7 cellular contexts compared by ENCODE assay signal in the genomic region with DNA sequence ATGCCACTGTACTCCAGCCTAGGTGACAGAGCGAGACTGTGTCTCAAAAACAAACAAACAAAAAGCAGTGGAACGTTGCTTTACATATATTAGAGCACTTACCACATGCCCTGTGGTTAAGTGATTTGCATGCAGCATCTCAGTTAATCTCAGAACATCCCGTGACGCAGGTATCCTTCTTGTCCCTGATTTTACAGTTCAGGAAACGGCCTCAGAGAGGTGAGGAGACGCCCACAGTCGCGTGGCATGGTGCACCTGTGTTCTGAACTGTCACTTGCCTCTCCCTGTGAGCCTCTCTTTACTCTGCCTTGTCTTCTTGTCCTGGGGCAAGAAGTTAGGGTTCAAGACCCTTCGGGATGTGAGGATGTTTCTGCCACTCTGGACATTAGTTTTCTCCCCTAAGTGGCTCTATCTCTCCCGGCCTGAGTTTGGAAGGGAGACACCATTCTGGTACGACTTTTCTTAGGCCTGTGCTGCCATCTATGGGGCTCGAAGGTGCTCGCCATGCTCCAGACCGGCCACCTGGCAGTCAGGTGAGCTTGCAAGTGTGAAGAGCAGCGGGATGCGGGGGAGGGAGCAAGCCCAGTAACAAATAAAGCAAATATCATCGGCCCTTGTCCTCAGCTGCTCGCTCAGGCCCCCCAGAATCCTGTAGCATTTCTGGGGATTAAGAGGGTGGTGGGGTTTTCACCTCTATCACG. TPM values are rescaled to one million over a fixed set of nuclear protein-coding genes. Genes with fewer than 3 reads are reported as not detected.
DNase-seq lines count a peak whose midpoint lies in the region; ATAC-seq and TF ChIP-seq lines count a peak whose summit lies in the region.

No MANE protein-coding gene starts in this region.

- peaks cover 5% of the 10 kb centered on the region for H3K4me1 ChIP-seq in endocrine pancreas (ENCODE audit: control insufficient read depth, insufficient read depth, low read length)

- CTCF ChIA-PET in activated CD8-positive, alpha-beta T cell treated with anti-CD3 and anti-CD28 coated beads, Interleukin-2, amount 10 ng/mL, durations not matched to agents 7 days and 5 days (lab: Charles Lee), result interaction anchor here (0.5 to 4.9 kb wide), 51 partner anchors 9 to 862 kb away, joined by 3 to 68 read pairs (median 4); a partner anchor contains a TSS

- ATAC-seq in HG03432 (IDR thresholded peaks at IDR 0.05; ENCODE audit: unreplicated experiment) (peak; percentile 55), memory B cell (ENCODE audit: low read depth) (peak; percentile 74)
- ATAC-seq in activated CD8-positive, alpha-beta T cell treated with anti-CD3 and anti-CD28 coated beads, Interleukin-2, amount 10 ng/mL, durations not matched to agents 7 days and 5 days, result peak; percentile 76

- no peak overlapping the region for H3K27ac Mint-ChIP-seq in activated CD8-positive, alpha-beta T cell treated with anti-CD3 and anti-CD28 coated beads, Interleukin-2, amount 10 ng/mL, durations not matched to agents 7 days and 5 days
- peak overlapping the region; percentile 77 for H3K27ac Mint-ChIP-seq in memory B cell

- no peaks in the 10 kb centered on the region for H3K27me3 Mint-ChIP-seq in activated CD8-positive, alpha-beta T cell treated with anti-CD3 and anti-CD28 coated beads, Interleukin-2, amount 10 ng/mL, durations not matched to agents 7 days and 5 days (ENCODE audit: low read depth)
- peaks cover 3% of the 10 kb centered on the region for H3K27me3 Mint-ChIP-seq in memory B cell

- H3K9ac ChIP-seq in endocrine pancreas (ENCODE audit: control insufficient read depth, insufficient read depth, low read length), result peak overlapping the region; percentile 80

- peak; percentile 71 for TF ChIP-seq CTCF in GM12873 (IDR thresholded peaks at IDR 0.05; ENCODE audit: insufficient read depth, low read depth, low read length, missing control alignments)

- no peaks in the 10 kb centered on the region for H3K36me3 ChIP-seq in endocrine pancreas (ENCODE audit: control insufficient read depth, insufficient read depth, low read length)

- POLR2A ChIA-PET in activated CD8-positive, alpha-beta T cell treated with anti-CD3 and anti-CD28 coated beads, Interleukin-2, amount 10 ng/mL, durations not matched to agents 7 days and 5 days (lab: Charles Lee), result interaction anchor here (1.3 kb wide), 1 partner anchor 308 kb away, joined by 3 read pairs; a partner anchor contains a TSS

- no peaks in the 10 kb centered on the region for H3K9me3 ChIP-seq in endocrine pancreas (ENCODE audit: control insufficient read depth, low read length)

- H3K36me3 Mint-ChIP-seq in activated CD8-positive, alpha-beta T cell treated with anti-CD3 and anti-CD28 coated beads, Interleukin-2, amount 10 ng/mL, durations not matched to agents 7 days and 5 days (ENCODE audit: low read depth), result no peaks in the 10 kb centered on the region
- H3K36me3 Mint-ChIP-seq in memory B cell, result no peaks in the 10 kb centered on the region

- peaks cover 15% of the 10 kb centered on the region for H3K4me1 Mint-ChIP-seq in activated CD8-positive, alpha-beta T cell treated with anti-CD3 and anti-CD28 coated beads, Interleukin-2, amount 10 ng/mL, durations not matched to agents 7 days and 5 days (ENCODE audit: low read depth)
- H3K4me1 Mint-ChIP-seq in memory B cell, result peaks cover 15% of the 10 kb centered on the region

- H3K4me3 ChIP-seq in endocrine pancreas (ENCODE audit: control insufficient read depth, insufficient read depth, low read length), result peak overlapping the region; percentile 3

- H3K9me3 Mint-ChIP-seq in activated CD8-positive, alpha-beta T cell treated with anti-CD3 and anti-CD28 coated beads, Interleukin-2, amount 10 ng/mL, durations not matched to agents 7 days and 5 days (ENCODE audit: insufficient read depth), result no peaks in the 10 kb centered on the region
- no peaks in the 10 kb centered on the region for H3K9me3 Mint-ChIP-seq in memory B cell

- H3K4me3 Mint-ChIP-seq in activated CD8-positive, alpha-beta T cell treated with anti-CD3 and anti-CD28 coated beads, Interleukin-2, amount 10 ng/mL, durations not matched to agents 7 days and 5 days, result peak overlapping the region; percentile 75
- peak overlapping the region; percentile 78 for H3K4me3 Mint-ChIP-seq in memory B cell

- DNase-seq in NCI-H526 treated with DMSO at 0.1 percent for 48 hours (lab: John Stamatoyannopoulos, UW) (peak; percentile 63), memory B cell (ENCODE audit: low spot score in 2 of 2) (peak; percentile 63)
- peak; percentile 70 for DNase-seq in activated CD8-positive, alpha-beta T cell treated with anti-CD3 and anti-CD28 coated beads, Interleukin-2, amount 10 ng/mL, durations not matched to agents 7 days and 5 days
- peak; percentile 69 for DNase-seq in stimulated activated CD8-positive, alpha-beta memory T cell treated with anti-CD3 and anti-CD28 coated beads, Interleukin-4, amount 100 ng/mL, for 48 hours

- no peaks in the 10 kb centered on the region for H3K27me3 ChIP-seq in endocrine pancreas (ENCODE audit: control insufficient read depth, insufficient read depth, low read length)

RNA-seq across cellular contexts. Expression of a gene that starts 25.6 kb away (rescaled TPM):
- total RNA-seq in activated CD8-positive, alpha-beta T cell treated with anti-CD3 and anti-CD28 coated beads, Interleukin-2, amount 10 ng/mL, durations not matched to agents 7 days and 5 days, result 100 to 1,000 TPM; 248 to 251 TPM

Comparison
In these comparisons a context has a peak if more than half of its experiments do, and no peak if none do; other contexts are left out.
1. Peak in every context shown above with its lines: DNase-seq, ATAC-seq and H3K4me3 ChIP-seq.